14 cellular contexts compared by ENCODE assay signal in genomic region chr2:205267323-205267722, GRCh38.
A peak's percentile ranks its signal among the peaks of the same experiment; 100 is the strongest.
DNase-seq lines count a peak whose midpoint lies in the region; ATAC-seq, FAIRE-seq and TF ChIP-seq lines count a peak whose summit lies in the region.
"Had no signal": no experiment of that assay in that cellular context is flagged by ENCODE, and none has a peak within 500 bp of the region (broad histone marks: within the 10 kb centered on the region; RNA-seq: fewer than 3 reads in every experiment).

No MANE protein-coding gene starts in this region.

- H4K20me1 ChIP-seq in H1 (replicated peaks in 1 of 2; ENCODE audit: control insufficient read depth in 1 of 2, insufficient read depth in 2 of 2, low read length in 2 of 2), result no peaks in the 10 kb centered on the region

- TF ChIP-seq EP300 in H1 (IDR thresholded peaks at IDR 0.05; ENCODE audit: borderline replicate concordance in 1 of 2, low read depth in 2 of 2, low read length in 2 of 2), result no peak

- TF ChIP-seq POLR2A in H1 (IDR thresholded peaks at IDR 0.05; ENCODE audit: control extremely low read depth in 1 of 2, low read depth in 2 of 2, low read length in 2 of 2), result no peak

- H3K56ac ChIP-seq in H1 (replicated peaks; ENCODE audit: insufficient read length, low read depth, low read length), result no peak overlapping the region

- H3K4me2 ChIP-seq in H1 (ENCODE audit: insufficient read depth in 1 of 2, low read depth in 2 of 2, low read length in 2 of 2), result peak overlapping the region; percentile 2 to 12; a peak in 1 of 4 replicates
- H3K4me2 ChIP-seq: A549 had no signal

- H3K79me2 ChIP-seq in H1 (ENCODE audit: control insufficient read depth in 1 of 2, insufficient read depth in 2 of 2, low read length in 2 of 2), result no peaks in the 10 kb centered on the region

- H3K9ac ChIP-seq in HUES64 (ENCODE audit: low read depth, low read length) (no peak overlapping the region), H1 (replicated peaks in 1 of 4; ENCODE audit: extremely low read depth in 1 of 4, low read depth in 3 of 4, low read length in 3 of 4) (no peak overlapping the region)

- FAIRE-seq in H1 (lab: Jason Lieb, UNC), result peak; percentile 96
- FAIRE-seq: A549, GM12878 had no signal

- H3K4me1 ChIP-seq in HUES64 (ENCODE audit: insufficient read depth, low read length) (peaks cover 40% of the 10 kb centered on the region), H1 (replicated peaks in 1 of 4; ENCODE audit: control insufficient read depth in 3 of 4, insufficient read depth in 4 of 4, low read length in 3 of 4) (peaks cover 0 to 18% (median 4%) of the 10 kb centered on the region in 4 experiments; a peak in 3 of 7 replicates)
- H3K4me1 ChIP-seq: A549, BE2C had no signal

- CTCF ChIA-PET in H1 (lab: Charles Lee; ENCODE audit: partially characterized antibody), result interaction anchor here (1.0 to 2.1 kb wide), 2 partner anchors 9 to 17 kb away, joined by 3 to 5 read pairs; no protein-coding TSS in a partner anchor

- DNase-seq in H1 (ENCODE audit: low read depth in 1 of 2, low spot score in 2 of 2) (no peak), iPS-NIHi7 (ENCODE audit: extremely low spot score) (peak; percentile 17), NCI-H146 (lab: John Stamatoyannopoulos, UW) (no peak), NCI-H1048 (lab: John Stamatoyannopoulos, UW) (no peak)
- DNase-seq: BE2C; CD4-positive, alpha-beta memory T cell; DMS79 had no signal

- no peaks in the 10 kb centered on the region for H3K79me1 ChIP-seq in H1 (ENCODE audit: low read depth, low read length)

- no peak overlapping the region for H2AK5ac ChIP-seq in H1 (ENCODE audit: low read depth, low read length)

- no peak for TF ChIP-seq CTCF in H1 (IDR thresholded peaks at IDR 0.05; ENCODE audit: control extremely low read depth in 1 of 3, insufficient read depth in 1 of 3, low read depth in 1 of 3, low read length in 3 of 3)

- no peak overlapping the region for H2BK12ac ChIP-seq in H1 (ENCODE audit: low read depth, low read length)

- H3K14ac ChIP-seq in H1 (ENCODE audit: insufficient read length), result no peak overlapping the region

- no peak overlapping the region for H3K4me3 ChIP-seq in HUES64 (ENCODE audit: low read length)
- H3K4me3 ChIP-seq in H1 (ENCODE audit: extremely low read depth in 1 of 4, insufficient read depth in 2 of 4, low read depth in 3 of 4, low read length in 4 of 4), result no peak overlapping the region
- H3K4me3 ChIP-seq: A549, GM12878 had no signal

- no peak overlapping the region for H2AFZ ChIP-seq in H1 (ENCODE audit: low read length)

- H2BK15ac ChIP-seq in H1 (ENCODE audit: low read length), result no peak overlapping the region

- ATAC-seq in HG03442 (IDR thresholded peaks at IDR 0.05; ENCODE audit: unreplicated experiment) (no peak), GM21381 (IDR thresholded peaks at IDR 0.05; ENCODE audit: unreplicated experiment) (no peak)
- ATAC-seq: A549, GM12878, HCT116 had no signal

- H3K27ac ChIP-seq in HUES64 (ENCODE audit: low read depth, low read length), result peak overlapping the region; percentile 72; the same call in 1 of the 2 replicates
- H3K27ac ChIP-seq in H1 (ENCODE audit: low read depth, low read length), result no peak overlapping the region
- H3K27ac ChIP-seq: A549, C4-2B had no signal

- POLR2A ChIA-PET in H1 (lab: Charles Lee; ENCODE audit: partially characterized antibody), result no interaction called here

- no peak overlapping the region for H3K4ac ChIP-seq in H1 (replicated peaks; ENCODE audit: insufficient read length, low read depth, low read length)

- WGBS in HUES64, result 38% methylated on average over 2 of the region's 2 CpGs
- WGBS in H1 (ENCODE audit: extremely low coverage in 1 of 2, insufficient coverage in 1 of 2, insufficient read length in 1 of 2, insufficient replicate concordance in 2 of 2, low coverage in 1 of 2, low lambda C conversion rate in 2 of 2, missing lambda C conversion rate in 1 of 2), 2 experiments, result 22% methylated on average over 2 of the region's 2 CpGs; no CpG with 5 or more reads in 1 of the 2 experiments

- no peak overlapping the region for H4K5ac ChIP-seq in H1 (ENCODE audit: insufficient read length, low read depth, low read length)

- H2BK120ac ChIP-seq in H1 (replicated peaks; ENCODE audit: low read depth, low read length), result no peak overlapping the region

- 0 out of 2 replicates have a peak overlapping the region, but pooled peaks have one; percentile 18 for H2BK5ac ChIP-seq in H1 (ENCODE audit: low read depth, low read length)

- H3K36me3 ChIP-seq in HUES64 (ENCODE audit: insufficient read depth, low read length) (no peaks in the 10 kb centered on the region), H1 (ENCODE audit: control insufficient read depth in 2 of 4, insufficient read depth in 4 of 4, low read length in 3 of 4) (no peaks in the 10 kb centered on the region)
- H3K36me3 ChIP-seq: BE2C had no signal

- H3K18ac ChIP-seq in H1 (ENCODE audit: extremely low read depth, low read length), result no peak overlapping the region

- H3K27me3 ChIP-seq in HUES64 (ENCODE audit: insufficient read depth, low read length), result no peaks in the 10 kb centered on the region
- no peaks in the 10 kb centered on the region for H3K27me3 ChIP-seq in H1 (replicated peaks in 1 of 4; ENCODE audit: control insufficient read depth in 3 of 4, extremely low read depth in 1 of 4, insufficient read depth in 3 of 4, low read length in 3 of 4)
- H3K27me3 ChIP-seq: BE2C had no signal

- H3K23ac ChIP-seq in H1 (ENCODE audit: insufficient read length), result no peak overlapping the region

- TF ChIP-seq RAD21 in H1 (IDR thresholded peaks at IDR 0.05 in 1 of 2, conservative IDR thresholded peaks at IDR 0.05 in 1 of 2; ENCODE audit: low read depth in 2 of 2, low read length in 2 of 2), result no peak

- H3K9me3 ChIP-seq in HUES64 (ENCODE audit: insufficient read depth, low read depth, low read length), result no peaks in the 10 kb centered on the region
- H3K9me3 ChIP-seq in H1 (ENCODE audit: insufficient read depth in 2 of 2, low read depth in 1 of 2, low read length in 1 of 2), result no peaks in the 10 kb centered on the region
- H3K9me3 ChIP-seq: A549, BE2C had no signal

- H2BK20ac ChIP-seq in H1 (ENCODE audit: low read length), result no peak overlapping the region

- H4K8ac ChIP-seq in H1 (ENCODE audit: extremely low read depth, insufficient read depth, low read length), result no peak overlapping the region

- no peaks in the 10 kb centered on the region for H3K23me2 ChIP-seq in H1 (ENCODE audit: low read depth, low read length)

- no peak overlapping the region for H4K91ac ChIP-seq in H1 (replicated peaks; ENCODE audit: insufficient read length, low read length)

TF ChIP-seq in H1, 55 proteins besides CTCF, POLR2A, EP300 and RAD21:
- TF ChIP-seq TEAD4 (IDR thresholded peaks at IDR 0.05; ENCODE audit: low read depth, low read length) (peak; percentile 73), TBP (IDR thresholded peaks at IDR 0.05; ENCODE audit: low read depth, low read length) (no peak), ATF3 (IDR thresholded peaks at IDR 0.05; ENCODE audit: insufficient read depth, low read depth, low read length) (no peak), YY1 (IDR thresholded peaks at IDR 0.05; ENCODE audit: low read depth, low read length) (no peak)
